In the genomic region with DNA sequence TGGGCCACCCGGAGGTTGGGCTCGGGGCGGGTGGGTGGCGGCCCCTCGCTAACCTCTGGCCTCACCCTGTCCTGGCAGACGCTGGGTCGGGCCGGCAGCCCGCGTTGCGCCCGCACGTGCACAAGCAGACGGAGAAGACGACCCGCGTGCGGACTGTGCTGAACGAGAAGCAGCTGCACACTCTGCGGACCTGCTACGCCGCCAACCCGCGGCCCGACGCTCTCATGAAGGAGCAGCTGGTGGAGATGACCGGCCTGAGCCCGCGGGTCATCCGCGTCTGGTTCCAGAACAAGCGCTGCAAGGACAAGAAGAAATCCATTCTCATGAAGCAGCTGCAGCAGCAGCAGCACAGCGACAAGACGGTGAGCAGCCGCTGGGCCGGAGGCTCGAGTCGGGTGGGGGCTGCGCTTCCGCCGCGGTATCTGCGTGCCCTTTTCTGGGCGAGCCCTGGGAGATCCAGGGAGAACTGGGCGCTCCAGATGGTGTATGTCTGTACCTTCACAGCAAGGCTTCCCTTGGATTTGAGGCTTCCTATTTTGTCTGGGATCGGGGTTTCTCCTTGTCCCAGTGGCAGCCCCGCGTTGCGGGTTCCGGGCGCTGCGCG, we compare ENCODE assay signal across 1 cellular context.
TF ChIP-seq lines count a peak whose summit lies in the region.

No MANE protein-coding gene starts in this region.

TF ChIP-seq in endothelial cell of umbilical vein, 7 proteins besides CTCF, POLR2A, EP300 and RAD21 (continued from another document):
- no peak for TF ChIP-seq JUN (IDR thresholded peaks at IDR 0.05; ENCODE audit: borderline replicate concordance, insufficient read depth, insufficient read length, low read depth)
- peak; percentile 11 for TF ChIP-seq POLR2AphosphoS5 (IDR thresholded peaks at IDR 0.05; ENCODE audit: insufficient read depth, low read depth, low read length)
- TF ChIP-seq EZH2 (IDR thresholded peaks at IDR 0.05; ENCODE audit: borderline replicate concordance, low read depth, low read length, severe bottlenecking): peak; percentile 100
- no peak for TF ChIP-seq MYC (IDR thresholded peaks at IDR 0.05; ENCODE audit: low read depth, low read length)
- TF ChIP-seq FOS (IDR thresholded peaks at IDR 0.05; ENCODE audit: borderline replicate concordance, insufficient read depth, low read length): no peak
- TF ChIP-seq MAX (IDR thresholded peaks at IDR 0.05; ENCODE audit: insufficient read depth, insufficient read length): no peak
